19 cellular contexts compared by ENCODE assay signal in genomic region chr6:53737746-53738145, GRCh38.
"Had no signal": no experiment of that assay in that cellular context is flagged by ENCODE, and none has a peak within 500 bp of the region (broad histone marks: within the 10 kb centered on the region; RNA-seq: fewer than 3 reads in every experiment).

No MANE protein-coding gene starts in this region.

- H3K27ac ChIP-seq: lower lobe of right lung, neural progenitor cell, ovary, stomach, testis, vagina had no signal

- H3K4me1 ChIP-seq: lower lobe of right lung, neural progenitor cell, testis, vagina had no signal

- H3K36me3 ChIP-seq: esophagus squamous epithelium, lower lobe of right lung, neural progenitor cell, ovary, stomach, vagina had no signal

- H3K4me3 ChIP-seq: esophagus squamous epithelium, lower lobe of right lung, neural progenitor cell, ovary, stomach, testis, vagina had no signal

- ATAC-seq: activated CD4-positive, CD25-positive, alpha-beta regulatory T cell treated with anti-CD3 and anti-CD28 coated beads, Interleukin-2, amount 50 U/mL, for 24 hours; lower lobe of right lung; sciatic nerve; T-cell had no signal

- H3K27me3 ChIP-seq: esophagus squamous epithelium, neural progenitor cell, ovary, stomach, testis, vagina had no signal

- DNase-seq: activated CD4-positive, alpha-beta T cell treated with anti-CD3 and anti-CD28 coated beads, Interleukin-2, amount 50 U/mL, for 1 hour; activated naive CD4-positive, alpha-beta T cell; activated naive CD8-positive, alpha-beta T cell treated with anti-CD3 and anti-CD28 coated beads, Interleukin-2, amount 10 ng/mL, durations not matched to agents 7 days and 5 days; aorta; endodermal cell; esophagus squamous epithelium; glutamatergic neuron; lower lobe of right lung; midbrain; ovary; stimulated activated CD4-positive, alpha-beta T cell treated with anti-CD3 and anti-CD28 coated beads, Interleukin-1b, Interleukin-23, amount 100 ng/mL, for 48 hours; stomach; T-cell; T-helper 9 cell; testis had no signal

- H3K9me3 ChIP-seq: esophagus squamous epithelium, lower lobe of right lung, ovary, stomach, testis, vagina had no signal
